Comparison of ENCODE assay signal across 10 cellular contexts in the genomic region with DNA sequence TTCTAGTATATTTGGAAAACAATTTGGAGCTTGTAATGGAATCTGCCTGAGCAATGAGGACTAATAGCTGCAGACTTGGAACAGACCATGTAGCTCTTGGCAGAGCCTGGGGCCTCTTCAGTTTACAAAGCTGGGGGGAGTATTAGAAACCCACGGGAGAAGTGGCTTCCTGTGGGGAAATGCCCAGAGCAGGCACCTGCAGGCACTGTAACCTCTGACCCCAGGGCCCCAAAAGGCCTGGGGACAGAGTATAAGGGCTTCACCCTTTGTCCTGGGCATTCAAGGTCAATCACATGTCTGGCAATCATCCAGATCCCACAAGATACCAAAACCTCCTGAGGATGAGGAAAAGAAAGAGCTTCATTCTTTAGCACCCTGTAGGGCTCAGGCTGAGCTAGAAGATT. TPM values are rescaled to one million over a fixed set of nuclear protein-coding genes. Genes with fewer than 3 reads are reported as not detected.
A peak's percentile ranks its signal among the peaks of the same experiment; 100 is the strongest.
DNase-seq lines count a peak whose midpoint lies in the region; ATAC-seq, FAIRE-seq and TF ChIP-seq lines count a peak whose summit lies in the region.
"Had no signal": no experiment of that assay in that cellular context is flagged by ENCODE, and none has a peak within 500 bp of the region (broad histone marks: within the 10 kb centered on the region; RNA-seq: fewer than 3 reads in every experiment).

No MANE protein-coding gene starts in this region.

- no peaks in the 10 kb centered on the region for H3K9me3 Mint-ChIP-seq in stimulated activated naive B cell treated with anti-CD40 and anti-IgM and Interleukin-4, amounts not matched to agents 10 μg/mL and 1 μg/mL and 100 μg/mL, for 72 hours
- H3K9me3 Mint-ChIP-seq in activated CD8-positive, alpha-beta memory T cell treated with anti-CD3 and anti-CD28 coated beads, Interleukin-2, amount 10 ng/mL, durations not matched to agents 7 days and 5 days (ENCODE audit: low read depth) = no peaks in the 10 kb centered on the region

- H3K9me2 ChIP-seq in GM23248 (ENCODE audit: insufficient read depth) = no peaks in the 10 kb centered on the region

- H3K4me3 Mint-ChIP-seq in stimulated activated naive B cell treated with anti-CD40 and anti-IgM and Interleukin-4, amounts not matched to agents 10 μg/mL and 1 μg/mL and 100 μg/mL, for 72 hours = peak overlapping the region; percentile 74 to 75
- H3K4me3 Mint-ChIP-seq in activated CD8-positive, alpha-beta memory T cell treated with anti-CD3 and anti-CD28 coated beads, Interleukin-2, amount 10 ng/mL, durations not matched to agents 7 days and 5 days = no peak overlapping the region

- no peak for FAIRE-seq in K562 (lab: Jason Lieb, UNC)
- FAIRE-seq: GM18507 had no signal

- no peaks in the 10 kb centered on the region for H3K27me3 Mint-ChIP-seq in stimulated activated naive B cell treated with anti-CD40 and anti-IgM and Interleukin-4, amounts not matched to agents 10 μg/mL and 1 μg/mL and 100 μg/mL, for 72 hours
- H3K27me3 Mint-ChIP-seq in activated CD8-positive, alpha-beta memory T cell treated with anti-CD3 and anti-CD28 coated beads, Interleukin-2, amount 10 ng/mL, durations not matched to agents 7 days and 5 days = no peaks in the 10 kb centered on the region

- CTCF ChIA-PET in K562 (lab: Yijun Ruan, JAX; ENCODE audit: low intra/inter-chr PET ratio) = no interaction called here
- CTCF ChIA-PET in activated CD8-positive, alpha-beta memory T cell treated with anti-CD3 and anti-CD28 coated beads, Interleukin-2, amount 10 ng/mL, durations not matched to agents 7 days and 5 days (lab: Charles Lee) = interaction anchor here (1.3 kb wide), 1 partner anchor 8 kb away, joined by 4 read pairs; no protein-coding TSS in a partner anchor

- no TSS peak for BruUV-seq in K562 (replicated peaks; lab: Mats Ljungman, UMichigan)

- TF ChIP-seq CTCF in K562 (IDR thresholded peaks at IDR 0.05 in 2 of 3, conservative IDR thresholded peaks at IDR 0.05 in 1 of 3; ENCODE audit: insufficient read depth in 2 of 3, low read depth in 1 of 3, low read length in 3 of 3) (no peak), GM10266 (IDR thresholded peaks at IDR 0.05; ENCODE audit: control insufficient read depth, insufficient read depth, low read depth, missing control alignments) (no peak)

- ATAC-seq in K562 (no peak), GM19467 (IDR thresholded peaks at IDR 0.05; ENCODE audit: unreplicated experiment) (no peak)
- ATAC-seq in stimulated activated naive B cell treated with anti-CD40 and anti-IgM and Interleukin-4, amounts not matched to agents 10 μg/mL and 1 μg/mL and 100 μg/mL, for 72 hours (replicated peaks) = no peak
- no peak for ATAC-seq in activated CD8-positive, alpha-beta memory T cell treated with anti-CD3 and anti-CD28 coated beads, Interleukin-2, amount 10 ng/mL, durations not matched to agents 7 days and 5 days

- in situ Hi-C loops in GM23248 (cut with MboI) = loop anchor here (10.0 to 25.0 kb wide), 2 partner anchors 207 to 390 kb away; a partner anchor contains a TSS
- in situ Hi-C loops in K562 (cut with MboI) = loop anchor here (10.0 kb wide), 1 partner anchor 387 kb away; a partner anchor contains a TSS

- no peak for TF ChIP-seq EP300 in K562 (IDR thresholded peaks at IDR 0.05; ENCODE audit: low read length)

- peaks cover 34 to 45% of the 10 kb centered on the region in 2 donors for H3K36me3 Mint-ChIP-seq in stimulated activated naive B cell treated with anti-CD40 and anti-IgM and Interleukin-4, amounts not matched to agents 10 μg/mL and 1 μg/mL and 100 μg/mL, for 72 hours
- no peaks in the 10 kb centered on the region for H3K36me3 Mint-ChIP-seq in activated CD8-positive, alpha-beta memory T cell treated with anti-CD3 and anti-CD28 coated beads, Interleukin-2, amount 10 ng/mL, durations not matched to agents 7 days and 5 days

- peak overlapping the region; percentile 47 for H3K9ac ChIP-seq in GM23248
- H3K9ac ChIP-seq in K562 (ENCODE audit: insufficient read depth in 1 of 2, low read depth in 2 of 2, low read length in 2 of 2) = no peak overlapping the region

- TF ChIP-seq RAD21 in K562 (CRISPR knock-in tag; conservative IDR thresholded peaks at IDR 0.05 in 1 of 2, IDR thresholded peaks at IDR 0.05 in 1 of 2) = no peak

- H3K27me3 ChIP-seq in GM23248 (replicated peaks; ENCODE audit: insufficient read depth) = no peaks in the 10 kb centered on the region
- no peaks in the 10 kb centered on the region for H3K27me3 ChIP-seq in K562 (ENCODE audit: control insufficient read depth in 2 of 2, insufficient read depth in 2 of 2, low read length in 2 of 2)
- H3K27me3 ChIP-seq in layer of hippocampus (ENCODE audit: control insufficient read depth, insufficient read depth, low read length) = no peaks in the 10 kb centered on the region
- H3K27me3 ChIP-seq: neutrophil had no signal

- H3K36me3 ChIP-seq in GM23248 (ENCODE audit: low read depth) = no peaks in the 10 kb centered on the region
- H3K36me3 ChIP-seq in K562 (ENCODE audit: control insufficient read depth, insufficient read depth, low read length) = no peaks in the 10 kb centered on the region
- H3K36me3 ChIP-seq: neutrophil had no signal

- H3K4me1 Mint-ChIP-seq in stimulated activated naive B cell treated with anti-CD40 and anti-IgM and Interleukin-4, amounts not matched to agents 10 μg/mL and 1 μg/mL and 100 μg/mL, for 72 hours = peaks cover 10 to 45% of the 10 kb centered on the region in 2 donors
- H3K4me1 Mint-ChIP-seq in activated CD8-positive, alpha-beta memory T cell treated with anti-CD3 and anti-CD28 coated beads, Interleukin-2, amount 10 ng/mL, durations not matched to agents 7 days and 5 days = peaks cover 11% of the 10 kb centered on the region

- intact Hi-C loops in K562 (cut with micrococcal nuclease) = no loop called here

- H3K9me3 ChIP-seq in GM23248 (ENCODE audit: low read depth) = no peaks in the 10 kb centered on the region
- H3K9me3 ChIP-seq in K562 (replicated peaks; ENCODE audit: control insufficient read depth, insufficient read depth, low read depth, low read length) = no peaks in the 10 kb centered on the region
- H3K9me3 ChIP-seq: neutrophil had no signal

- H3K27ac ChIP-seq in GM23248 (peak overlapping the region; percentile 68), K562 (ENCODE audit: extremely low read depth, low read depth, low read length) (no peak overlapping the region), layer of hippocampus (ENCODE audit: low read depth, low read length) (peak overlapping the region; percentile 79)
- H3K27ac ChIP-seq: neutrophil had no signal

- H4K20me1 ChIP-seq in GM23248 (ENCODE audit: insufficient read depth) (no peaks in the 10 kb centered on the region), K562 (replicated peaks; ENCODE audit: control insufficient read depth, insufficient read depth, low read length) (no peaks in the 10 kb centered on the region)

- H3K4me3 ChIP-seq in GM23248 (no peak overlapping the region), K562 (no peak overlapping the region)

- POLR2A ChIA-PET in K562 (lab: Yijun Ruan, JAX) = no interaction called here

- peak; percentile 82 for DNase-seq in GM23248
- no peak for DNase-seq in K562 (ENCODE audit: extremely low read depth in 1 of 4, low spot score in 3 of 4)
- no peak for DNase-seq in stimulated activated naive B cell treated with anti-CD40 and anti-IgM and Interleukin-4, amounts not matched to agents 10 μg/mL and 1 μg/mL and 100 μg/mL, for 72 hours
- DNase-seq in DMS79 treated with DMSO at 0.1 percent for 48 hours (lab: John Stamatoyannopoulos, UW) = no peak
- DNase-seq in GM10266 (ENCODE audit: extremely low spot score) = no peak
- DNase-seq in activated CD8-positive, alpha-beta memory T cell treated with anti-CD3 and anti-CD28 coated beads, Interleukin-2, amount 10 ng/mL, durations not matched to agents 7 days and 5 days = no peak

- no peaks in the 10 kb centered on the region for H3K9me1 ChIP-seq in K562 (ENCODE audit: control insufficient read depth, insufficient read depth, low read length)

- H3F3A ChIP-seq in GM23248 (ENCODE audit: insufficient read depth) = peaks cover 19% of the 10 kb centered on the region

- H3K27ac Mint-ChIP-seq in stimulated activated naive B cell treated with anti-CD40 and anti-IgM and Interleukin-4, amounts not matched to agents 10 μg/mL and 1 μg/mL and 100 μg/mL, for 72 hours = no peak overlapping the region
- H3K27ac Mint-ChIP-seq in activated CD8-positive, alpha-beta memory T cell treated with anti-CD3 and anti-CD28 coated beads, Interleukin-2, amount 10 ng/mL, durations not matched to agents 7 days and 5 days = no peak overlapping the region

- H3K79me2 ChIP-seq in GM23248 (ENCODE audit: insufficient read depth) = peaks cover 56% of the 10 kb centered on the region
- H3K79me2 ChIP-seq in K562 (ENCODE audit: control insufficient read depth, insufficient read depth, low read length) = no peaks in the 10 kb centered on the region

- TF ChIP-seq POLR2A in K562 (conservative IDR thresholded peaks at IDR 0.05) = no peak

- H2AFZ ChIP-seq in GM23248 (no peak overlapping the region), K562 (ENCODE audit: low read depth, low read length) (no peak overlapping the region)

- peaks cover 29% of the 10 kb centered on the region for H3K4me1 ChIP-seq in GM23248 (ENCODE audit: insufficient read depth)
- H3K4me1 ChIP-seq in K562 (replicated peaks in 1 of 2; ENCODE audit: control insufficient read depth in 2 of 2, insufficient read depth in 2 of 2, low read length in 2 of 2) = peaks cover 0 to 8% of the 10 kb centered on the region in 2 experiments; a peak in 3 of 5 replicates

- WGBS in GM23248 (ENCODE audit: low coverage in 1 of 2, low lambda C conversion rate in 2 of 2, missing lambda C conversion rate in 2 of 2), 2 experiments = 0% methylated on average over 1 of the region's 1 CpG
- 0% methylated on average over 1 of the region's 1 CpG for WGBS in K562 (ENCODE audit: insufficient coverage, low coverage, missing lambda C conversion rate)

- H3K4me2 ChIP-seq in GM23248 (ENCODE audit: unreplicated experiment) (peak overlapping the region; percentile 53), K562 (ENCODE audit: insufficient read depth, low read length) (no peak overlapping the region)

RNA-seq across cellular contexts. Expression of a gene that starts 19.4 kb away (rescaled TPM):
- total RNA-seq in GM23248 (2014; rRNA removed; shearing (Covaris generic)) = 56.1 and 83.7 TPM in 2 replicates
- polyA plus RNA-seq in GM23248 (2016; fragmentation: Nextera tagmentation; extraction: Ambion mirVana) (44.0 and 46.0 TPM in 2 replicates), K562 (2011; rRNA removed) (3.0 and 4.6 TPM in 2 replicates), K562 (2014; fragmentation: Illumina TruSeq; extraction: Trizol) (6.2 and 7.0 TPM in 2 replicates), K562 (2014; fragmentation: Nextera tagmentation; extraction: Ambion mirVana) (under 1 TPM; 0.13 to 0.74 TPM), K562 (2014; rRNA removed) (5.7 and 7.6 TPM in 2 replicates)
- total RNA-seq in K562 (2011; cell fraction: chromatin; rRNA removed; ENCODE audit: low replicate concordance) = 1.0 TPM in 1 of 2 replicates, not detected in the other
- 0.83 and 0.92 TPM in 2 replicates for total RNA-seq in K562 (2011; cell fraction: nucleolus; rRNA removed)
- 0.59 and 0.92 TPM in 2 replicates for total RNA-seq in K562 (2011; cell fraction: nucleoplasm; rRNA removed)
- total RNA-seq in K562 (2014; rRNA removed) (4.9 and 7.4 TPM in 2 replicates), K562 (2014; rRNA removed; fragmentation: Illumina TruSeq; extraction: Trizol) (1.6 and 2.9 TPM in 2 replicates), K562 (2015; rRNA removed; fragmentation: Illumina TruSeq; extraction: Trizol) (5.0 and 6.1 TPM in 2 replicates), K562 (2021) (4.7 and 5.1 TPM in 2 replicates)
- polyA plus RNA-seq in K562 (2011; cell fraction: cytosol; rRNA removed) = 6.9 and 7.3 TPM in 2 replicates
- polyA plus RNA-seq in K562 (2011; cell fraction: nucleus; rRNA removed) = 3.2 and 3.7 TPM in 2 replicates
- polyA plus RNA-seq in K562 (2012) = 6.9 and 7.4 TPM in 2 replicates
- polyA minus RNA-seq in K562 (2011; rRNA and poly(A)+ RNA removed) = 1.9 and 2.4 TPM in 2 replicates
- 1.7 and 3.8 TPM in 2 replicates for polyA minus RNA-seq in K562 (2011; cell fraction: cytosol; rRNA and poly(A)+ RNA removed)
- polyA minus RNA-seq in K562 (2011; cell fraction: nucleus; rRNA and poly(A)+ RNA removed) = 0.44 and 0.81 TPM in 2 replicates
- 1 to 10 TPM; 1.1 to 1.6 TPM for total RNA-seq in activated CD8-positive, alpha-beta memory T cell treated with anti-CD3 and anti-CD28 coated beads, Interleukin-2, amount 10 ng/mL, durations not matched to agents 7 days and 5 days

RNA-seq across cellular contexts. Expression of a gene that starts 49.7 kb away (rescaled TPM):
- 7.0 and 8.6 TPM in 2 replicates for total RNA-seq in GM23248 (2014; rRNA removed; shearing (Covaris generic))
- 17.5 and 19.3 TPM in 2 replicates for polyA plus RNA-seq in GM23248 (2016; fragmentation: Nextera tagmentation; extraction: Ambion mirVana)
- 5.1 and 18.6 TPM in 2 replicates for total RNA-seq in K562 (2011; cell fraction: chromatin; rRNA removed; ENCODE audit: low replicate concordance)
- total RNA-seq in K562 (2011; cell fraction: nucleolus; rRNA removed) = 7.1 and 11.2 TPM in 2 replicates
- 5.2 and 11.3 TPM in 2 replicates for total RNA-seq in K562 (2011; cell fraction: nucleoplasm; rRNA removed)
- 4.0 and 8.2 TPM in 2 replicates for total RNA-seq in K562 (2014; rRNA removed)
- 3.4 and 4.4 TPM in 2 replicates for total RNA-seq in K562 (2014; rRNA removed; fragmentation: Illumina TruSeq; extraction: Trizol)
- 4.6 and 5.3 TPM in 2 replicates for total RNA-seq in K562 (2015; rRNA removed; fragmentation: Illumina TruSeq; extraction: Trizol)
- 7.0 and 7.3 TPM in 2 replicates for total RNA-seq in K562 (2021)
- polyA plus RNA-seq in K562 (2011; rRNA removed) = 26.1 and 26.8 TPM in 2 replicates
- 30.9 and 33.5 TPM in 2 replicates for polyA plus RNA-seq in K562 (2011; cell fraction: cytosol; rRNA removed)
- 42.7 and 47.8 TPM in 2 replicates for polyA plus RNA-seq in K562 (2011; cell fraction: nucleus; rRNA removed)
- 5.7 and 7.4 TPM in 2 replicates for polyA plus RNA-seq in K562 (2012)
- polyA plus RNA-seq in K562 (2014; fragmentation: Illumina TruSeq; extraction: Trizol) = 6.8 and 7.2 TPM in 2 replicates
- polyA plus RNA-seq in K562 (2014; fragmentation: Nextera tagmentation; extraction: Ambion mirVana) = 1 to 10 TPM; 2.4 to 3.6 TPM
- polyA plus RNA-seq in K562 (2014; rRNA removed) = 8.9 and 10.9 TPM in 2 replicates
- 11.8 and 15.5 TPM in 2 replicates for polyA minus RNA-seq in K562 (2011; rRNA and poly(A)+ RNA removed)
- 8.0 and 11.6 TPM in 2 replicates for polyA minus RNA-seq in K562 (2011; cell fraction: cytosol; rRNA and poly(A)+ RNA removed)
- polyA minus RNA-seq in K562 (2011; cell fraction: nucleus; rRNA and poly(A)+ RNA removed) = 6.2 and 6.8 TPM in 2 replicates
- 100 to 1,000 TPM in 1 of 2 experiments, 10 to 100 TPM in 1; 81.4 to 114 TPM for total RNA-seq in activated CD8-positive, alpha-beta memory T cell treated with anti-CD3 and anti-CD28 coated beads, Interleukin-2, amount 10 ng/mL, durations not matched to agents 7 days and 5 days
